ENCODE assay signal across 8 cellular contexts in genomic region chr18:69898241-69898861, GRCh38. TPM values are rescaled to one million over a fixed set of nuclear protein-coding genes. Genes with fewer than 3 reads are reported as not detected.
A peak's percentile ranks its signal among the peaks of the same experiment; 100 is the strongest.
DNase-seq lines count a peak whose midpoint lies in the region; ATAC-seq and TF ChIP-seq lines count a peak whose summit lies in the region.

No MANE protein-coding gene starts in this region.

- H3K9me3 Mint-ChIP-seq in T-cell: peaks cover 0 to 5% (median 2%) of the 10 kb centered on the region in 3 donors
- H3K9me3 Mint-ChIP-seq in immature natural killer cell: no peaks in the 10 kb centered on the region

- WGBS in prostate gland: 78% methylated on average over 11 of the region's 11 CpGs
- WGBS in ovary, 3 donors: 67 to 74% (median 73%) methylated on average over 11 of the region's 11 CpGs

- TF ChIP-seq POLR2A in prostate gland (IDR thresholded peaks at IDR 0.05) (no peak), vagina (IDR thresholded peaks at IDR 0.05) (no peak), ovary (IDR thresholded peaks at IDR 0.05) (no peak)

- CTCF ChIA-PET in T-cell (lab: Charles Lee): interaction anchor here (0.7 to 2.2 kb wide), 5 partner anchors 37 to 595 kb away, joined by 3 to 11 read pairs (median 3); no protein-coding TSS in a partner anchor

- no peak for TF ChIP-seq EP300 in ovary (IDR thresholded peaks at IDR 0.05)

- no peak overlapping the region for H3K27ac ChIP-seq in prostate gland
- no peak overlapping the region for H3K27ac ChIP-seq in vagina
- H3K27ac ChIP-seq in ovary: no peak overlapping the region

- H3K4me1 Mint-ChIP-seq in T-cell (peaks cover 51 to 77% (median 74%) of the 10 kb centered on the region in 3 donors), immature natural killer cell (peaks cover 82 to 93% of the 10 kb centered on the region in 2 donors)

- H3K4me3 ChIP-seq in prostate gland (no peak overlapping the region), vagina (no peak overlapping the region), ovary (no peak overlapping the region)

- H3K4me1 ChIP-seq in prostate gland (replicated peaks): no peaks in the 10 kb centered on the region
- no peaks in the 10 kb centered on the region for H3K4me1 ChIP-seq in vagina
- H3K4me1 ChIP-seq in ovary (ENCODE audit: insufficient read depth): peaks cover 6% of the 10 kb centered on the region

- H3K27me3 ChIP-seq in prostate gland (replicated peaks; ENCODE audit: insufficient read depth) (no peaks in the 10 kb centered on the region), vagina (no peaks in the 10 kb centered on the region), ovary (no peaks in the 10 kb centered on the region)

- TF ChIP-seq CTCF in prostate gland (IDR thresholded peaks at IDR 0.05) (no peak), vagina (IDR thresholded peaks at IDR 0.05) (no peak), ovary (IDR thresholded peaks at IDR 0.05) (no peak)

- H3K9me3 ChIP-seq in prostate gland: no peaks in the 10 kb centered on the region
- H3K9me3 ChIP-seq in vagina: no peaks in the 10 kb centered on the region
- H3K9me3 ChIP-seq in ovary: no peaks in the 10 kb centered on the region

- H3K36me3 ChIP-seq in prostate gland (no peaks in the 10 kb centered on the region), vagina (no peaks in the 10 kb centered on the region), ovary (no peaks in the 10 kb centered on the region)

- DNase-seq in T-cell (peak in 11 of 34 experiments; percentile 2 to 27 (median 12)), immature natural killer cell (peak; percentile 59 to 69 (median 67)), prostate gland (ENCODE audit: low spot score) (no peak), NCI-H82 treated with DMSO at 0.1 percent for 48 hours (lab: John Stamatoyannopoulos, UW; ENCODE audit: unreplicated experiment) (no peak), vagina (ENCODE audit: extremely low spot score in 2 of 2) (no peak), ovary (no peak)

- H3K36me3 Mint-ChIP-seq in T-cell (peaks cover 41% of the 10 kb centered on the region), immature natural killer cell (peaks cover 31 to 47% (median 40%) of the 10 kb centered on the region in 3 donors)

- intact Hi-C loops in prostate gland (cut with DNase I): no loop called here
- intact Hi-C loops in vagina (cut with DNase I): no loop called here
- intact Hi-C loops in ovary (cut with DNase I): no loop called here

- peak overlapping the region; percentile 79 to 81 (median 79) for H3K4me3 Mint-ChIP-seq in T-cell
- H3K4me3 Mint-ChIP-seq in immature natural killer cell: peak overlapping the region; percentile 82 to 92 (median 88)

- POLR2A ChIA-PET in T-cell (lab: Charles Lee): interaction anchor here in 1 of 2 donors (0.6 to 1.7 kb wide), 3 partner anchors 34 to 76 kb away, joined by 3 to 5 read pairs (median 3); no protein-coding TSS in a partner anchor

- peak; percentile 33 for ATAC-seq in GM18870 (IDR thresholded peaks at IDR 0.05; ENCODE audit: unreplicated experiment)
- peak; percentile 46 for ATAC-seq in HG02642 (IDR thresholded peaks at IDR 0.05; ENCODE audit: poor library complexity, unreplicated experiment)
- ATAC-seq in T-cell (replicated peaks in 1 of 4): peak; percentile 53 to 62 (median 55)

- H3K27ac Mint-ChIP-seq in T-cell (peak overlapping the region; percentile 96 to 98), immature natural killer cell (peak overlapping the region; percentile 95 to 99 (median 96))

- no peaks in the 10 kb centered on the region for H3K27me3 Mint-ChIP-seq in T-cell
- peaks cover 17 to 35% (median 29%) of the 10 kb centered on the region in 3 donors for H3K27me3 Mint-ChIP-seq in immature natural killer cell (ENCODE audit: low read depth in 3 of 3)

RNA-seq across cellular contexts. Expression of gene CD226, which starts 49.3 kb away (rescaled TPM):
- 10 to 100 TPM; 32.2 to 87.1 (median 57.4) TPM for total RNA-seq in T-cell
- 100 to 1,000 TPM in 2 of 3 donors, 10 to 100 TPM in 1; 59.9 to 103 (median 102) TPM for polyA plus RNA-seq in immature natural killer cell
- 1 to 10 TPM in 1 of 2 donors, under 1 TPM in 1; 0.59 to 4.7 TPM for total RNA-seq in prostate gland
- 6.4 TPM for total RNA-seq in vagina
- total RNA-seq in ovary: 1 to 10 TPM in 5 of 7 donors, under 1 TPM in 2; 0.34 to 1.5 (median 1.2) TPM
- 1 to 10 TPM in 1 of 2 donors, under 1 TPM in 1; 0.17 to 1.5 TPM for polyA plus RNA-seq in ovary

Comparison
In these comparisons a context has a peak if more than half of its experiments do, and no peak if none do; other contexts are left out.
1. DNase-seq: peak in immature natural killer cell (3 of 3); none in prostate gland (single experiment), NCI-H82 treated with DMSO at 0.1 percent for 48 hours (single experiment), vagina (0 of 2) and ovary (0 of 5).
2. Peak in every context shown above with its lines, with median percentiles within 50 percentile points of each other: ATAC-seq.